ENCODE assay signal across 9 cellular contexts in the genomic region with DNA sequence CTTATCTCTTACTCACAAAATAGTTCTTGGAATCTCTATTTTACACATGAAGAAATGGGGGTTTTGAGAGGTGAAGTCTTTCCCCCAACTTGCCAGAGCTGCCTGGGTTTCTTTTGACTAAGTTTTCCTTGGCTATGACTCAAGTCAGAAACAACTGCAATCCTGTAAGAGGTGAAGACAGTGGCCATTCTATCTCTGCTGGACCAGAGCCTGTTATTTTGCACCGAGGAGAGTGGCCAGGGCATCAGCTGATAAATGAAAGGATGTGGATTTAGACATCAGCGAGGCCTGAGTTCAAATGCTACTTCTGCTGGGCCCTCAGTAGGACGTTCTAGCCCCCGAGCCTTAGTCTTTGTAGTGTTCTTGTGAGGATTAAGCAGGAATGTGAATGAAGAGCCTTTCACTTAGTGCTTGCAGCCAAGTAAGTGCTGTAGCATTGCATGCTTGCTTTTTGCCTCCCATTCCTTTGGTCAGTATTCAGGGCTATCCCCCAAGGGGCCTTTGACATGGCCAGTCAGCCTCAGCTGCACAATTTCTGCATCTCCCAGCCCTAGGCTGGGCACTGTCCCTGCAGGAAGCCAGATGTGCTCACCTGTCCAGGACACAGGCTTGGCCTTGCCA.
DNase-seq lines count a peak whose midpoint lies in the region; ATAC-seq and TF ChIP-seq lines count a peak whose summit lies in the region.
"Had no signal": no experiment of that assay in that cellular context is flagged by ENCODE, and none has a peak within 500 bp of the region (broad histone marks: within the 10 kb centered on the region; RNA-seq: fewer than 3 reads in every experiment).

No MANE protein-coding gene starts in this region.

- H3K9ac ChIP-seq in MM.1S (ENCODE audit: low read length), result no peak overlapping the region

- no peak overlapping the region for H3K4me2 ChIP-seq in MM.1S (ENCODE audit: low read depth, low read length)

- ATAC-seq in GM21619 (IDR thresholded peaks at IDR 0.05; ENCODE audit: unreplicated experiment) (no peak), HG02981 (IDR thresholded peaks at IDR 0.05; ENCODE audit: unreplicated experiment) (no peak), HG03175 (IDR thresholded peaks at IDR 0.05; ENCODE audit: unreplicated experiment) (no peak)

- TF ChIP-seq CTCF in C4-2B (conservative IDR thresholded peaks at IDR 0.05) (no peak), MM.1S (IDR thresholded peaks at IDR 0.05; ENCODE audit: low read length) (no peak), coronary artery (IDR thresholded peaks at IDR 0.05) (no peak), nephron progenitor cell (IDR thresholded peaks at IDR 0.05) (no peak)

- no peaks in the 10 kb centered on the region for H4K20me1 ChIP-seq in MM.1S (ENCODE audit: insufficient read depth, low read length)

- H3K27ac ChIP-seq in C4-2B (peak overlapping the region; percentile 4; the same call in 1 of the 2 replicates), MM.1S (ENCODE audit: low read length) (no peak overlapping the region), coronary artery (peak overlapping the region in 1 of 2 donors; percentile 31)

- H3K4me3 Mint-ChIP-seq in nephron progenitor cell, result no peak overlapping the region

- no peaks in the 10 kb centered on the region for H3K36me3 ChIP-seq in MM.1S (replicated peaks; ENCODE audit: insufficient read depth, low read length)

- no peaks in the 10 kb centered on the region for H3K27me3 Mint-ChIP-seq in nephron progenitor cell (ENCODE audit: low read depth, poor library complexity)

- H3K79me2 ChIP-seq in MM.1S (ENCODE audit: low read length), result no peaks in the 10 kb centered on the region

- no peaks in the 10 kb centered on the region for H3K27me3 ChIP-seq in MM.1S (replicated peaks; ENCODE audit: insufficient read depth, low read length)

- H3K4me3 ChIP-seq in MM.1S (ENCODE audit: low read length), result no peak overlapping the region
- peak overlapping the region; percentile 15 for H3K4me3 ChIP-seq in coronary artery

- 0 out of 2 replicates have a peak overlapping the region, but pooled peaks have one; percentile 14 for H2AFZ ChIP-seq in MM.1S (ENCODE audit: low read length)

- H3K4me1 ChIP-seq in MM.1S (ENCODE audit: low read length), result peaks cover 9% of the 10 kb centered on the region; the same call in 1 of the 2 replicates

- DNase-seq in MM.1S (no peak), coronary artery (ENCODE audit: low spot score) (no peak), nephron progenitor cell (no peak), NCI-H2029 treated with DMSO at 0.1 percent for 48 hours (lab: John Stamatoyannopoulos, UW) (no peak)
- DNase-seq: DND-41 had no signal

- H3K36me3 Mint-ChIP-seq in nephron progenitor cell (ENCODE audit: low read depth), result no peaks in the 10 kb centered on the region

- peaks cover 77% of the 10 kb centered on the region for H3K4me1 Mint-ChIP-seq in nephron progenitor cell

- no peaks in the 10 kb centered on the region for H3K9me3 Mint-ChIP-seq in nephron progenitor cell

- H3F3A ChIP-seq in MM.1S (ENCODE audit: insufficient read depth, low read length), result no peaks in the 10 kb centered on the region

- H3K9me3 ChIP-seq in MM.1S (replicated peaks; ENCODE audit: insufficient read depth, low read length), result no peaks in the 10 kb centered on the region

- peak overlapping the region; percentile 95 for H3K27ac Mint-ChIP-seq in nephron progenitor cell

- H3K9me2 ChIP-seq in MM.1S (replicated peaks; ENCODE audit: insufficient read depth, low read length), result no peaks in the 10 kb centered on the region
